In the genomic region with DNA sequence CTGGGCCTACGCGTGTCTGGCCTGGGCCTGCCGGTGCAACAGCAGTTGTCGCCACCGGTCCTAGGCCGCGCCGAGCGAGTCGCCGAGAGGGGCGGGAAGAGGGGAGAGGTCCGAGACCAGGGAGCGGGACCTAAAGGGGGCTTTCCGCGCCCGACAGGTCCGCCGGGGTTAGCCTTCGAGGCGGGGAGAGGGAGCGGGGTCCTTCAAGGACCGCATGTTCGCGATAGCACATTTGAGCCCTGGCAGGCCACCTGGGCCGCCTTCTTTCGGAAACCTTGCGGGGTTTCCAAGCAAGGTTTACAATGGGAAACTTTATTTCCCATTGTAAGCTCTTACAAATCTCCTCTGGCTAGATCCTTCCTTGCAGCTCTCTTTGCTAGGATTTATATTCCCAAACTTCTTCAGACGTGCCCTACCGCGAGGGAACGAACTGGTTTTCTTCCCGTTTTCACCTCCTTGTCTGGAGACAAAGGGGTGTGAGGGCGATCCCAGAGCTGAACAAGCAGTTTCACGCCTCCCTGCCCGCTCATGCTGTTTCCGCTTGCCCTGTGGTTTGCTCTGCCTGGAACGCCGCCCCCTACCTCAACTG, we compare ENCODE assay signal across 13 cellular contexts. TPM values are rescaled to one million over a fixed set of nuclear protein-coding genes. Genes with fewer than 3 reads are reported as not detected.
DNase-seq lines count a peak whose midpoint lies in the region; ATAC-seq and TF ChIP-seq lines count a peak whose summit lies in the region.
"Had no signal": no experiment of that assay in that cellular context is flagged by ENCODE, and none has a peak within 500 bp of the region (broad histone marks: within the 10 kb centered on the region; RNA-seq: fewer than 3 reads in every experiment).

No MANE protein-coding gene starts in this region.

- H3K4me3 ChIP-seq in CD8-positive, alpha-beta T cell (ENCODE audit: low read depth, low read length): no peak overlapping the region
- H3K4me3 ChIP-seq in HUES48 (ENCODE audit: low read depth, low read length) (peak overlapping the region; percentile 59), neuronal stem cell (ENCODE audit: low read length in 2 of 2) (peak overlapping the region in 1 of 2 donors; percentile 75)

- H3K27ac ChIP-seq in CD8-positive, alpha-beta T cell (ENCODE audit: low read depth, low read length): no peak overlapping the region
- H3K27ac ChIP-seq in HUES48 (ENCODE audit: low read depth, low read length) (peak overlapping the region; percentile 17), neuronal stem cell (replicated peaks; ENCODE audit: low read length) (peak overlapping the region; percentile 88)
- H3K27ac ChIP-seq: RWPE1, sigmoid colon had no signal

- H2BK5ac ChIP-seq in neuronal stem cell (ENCODE audit: low read length): peak overlapping the region; percentile 94

- peaks cover 55% of the 10 kb centered on the region for H3K27me3 Mint-ChIP-seq in CD8-positive, alpha-beta T cell (ENCODE audit: low read depth)
- H3K27me3 Mint-ChIP-seq in glutamatergic neuron (ENCODE audit: unreplicated experiment): peaks cover 15% of the 10 kb centered on the region

- ATAC-seq in CD8-positive, alpha-beta T cell: no peak
- ATAC-seq in GM21576 (IDR thresholded peaks at IDR 0.05; ENCODE audit: unreplicated experiment): no peak

- H3K9ac ChIP-seq in HUES48 (ENCODE audit: low read depth, low read length) (no peak overlapping the region), neuronal stem cell (ENCODE audit: low read depth, low read length, poor library complexity) (peak overlapping the region; percentile 78)

- H3K23ac ChIP-seq in neuronal stem cell (ENCODE audit: low read depth, low read length, poor library complexity): peak overlapping the region; percentile 59

- H4K91ac ChIP-seq in neuronal stem cell (ENCODE audit: low read depth, low read length, poor library complexity): peak overlapping the region; percentile 70

- peaks cover 31% of the 10 kb centered on the region for H3K27me3 ChIP-seq in CD8-positive, alpha-beta T cell (ENCODE audit: insufficient read depth, low read length)
- peaks cover 92% of the 10 kb centered on the region for H3K27me3 ChIP-seq in HUES48 (ENCODE audit: control insufficient read depth, insufficient read depth, low read length)
- H3K27me3 ChIP-seq in neuronal stem cell (ENCODE audit: control insufficient read depth in 3 of 3, insufficient read depth in 3 of 3, low read depth in 1 of 3, low read length in 3 of 3): peaks cover 11 to 82% (median 26%) of the 10 kb centered on the region in 3 experiments

- H3K4me3 Mint-ChIP-seq in CD8-positive, alpha-beta T cell: peak overlapping the region; percentile 50
- peak overlapping the region; percentile 73 for H3K4me3 Mint-ChIP-seq in glutamatergic neuron (ENCODE audit: unreplicated experiment)

- peak overlapping the region; percentile 93 for H2AK5ac ChIP-seq in neuronal stem cell (ENCODE audit: low read depth, low read length)

- peaks cover 14% of the 10 kb centered on the region for H3K4me1 Mint-ChIP-seq in CD8-positive, alpha-beta T cell (ENCODE audit: low read depth)
- H3K4me1 Mint-ChIP-seq in glutamatergic neuron (ENCODE audit: low read depth, unreplicated experiment): no peaks in the 10 kb centered on the region

- H3K18ac ChIP-seq in neuronal stem cell (ENCODE audit: low read length): peak overlapping the region; percentile 97

- POLR2A ChIA-PET in CD8-positive, alpha-beta T cell (lab: Charles Lee): no interaction called here

- no peaks in the 10 kb centered on the region for H3K36me3 Mint-ChIP-seq in CD8-positive, alpha-beta T cell
- H3K36me3 Mint-ChIP-seq in glutamatergic neuron (ENCODE audit: unreplicated experiment): no peaks in the 10 kb centered on the region

- intact Hi-C loops in CD8-positive, alpha-beta T cell (cut with DNase I, micrococcal nuclease): no loop called here

- peak overlapping the region; percentile 74 for H3K4me2 ChIP-seq in neuronal stem cell (ENCODE audit: insufficient read depth, low read length, poor library complexity, severe bottlenecking)

- peak overlapping the region; percentile 88 for H2BK15ac ChIP-seq in neuronal stem cell (ENCODE audit: low read length)

- CTCF ChIA-PET in CD8-positive, alpha-beta T cell (lab: Charles Lee): interaction anchor here (1.2 to 1.4 kb wide), 2 partner anchors 13 to 184 kb away, joined by 3 read pairs; no protein-coding TSS in a partner anchor

- DNase-seq in CD8-positive, alpha-beta T cell: no peak
- peak; percentile 52 for DNase-seq in glutamatergic neuron
- peak; percentile 55 for DNase-seq in neuronal stem cell (ENCODE audit: low spot score)
- no peak for DNase-seq in H4 (ENCODE audit: low spot score)
- no peak for DNase-seq in effector CD8-positive, alpha-beta T cell (lab: John Stamatoyannopoulos, UW)
- no peak for DNase-seq in NCI-H2029 (lab: John Stamatoyannopoulos, UW)
- DNase-seq: activated effector memory CD4-positive, alpha-beta T cell treated with Interleukin-2 at 50 U/mL for 16 hours; NCI-H226; sigmoid colon had no signal

- peak overlapping the region; percentile 93 for H2AFZ ChIP-seq in neuronal stem cell (ENCODE audit: low read length)

- no peaks in the 10 kb centered on the region for H3K36me3 ChIP-seq in CD8-positive, alpha-beta T cell (ENCODE audit: insufficient read depth, low read length)
- H3K36me3 ChIP-seq in HUES48 (ENCODE audit: control insufficient read depth, insufficient read depth, low read length) (no peaks in the 10 kb centered on the region), neuronal stem cell (replicated peaks in 1 of 2; ENCODE audit: control insufficient read depth in 2 of 2, insufficient read depth in 2 of 2, low read length in 2 of 2) (no peaks in the 10 kb centered on the region)
- H3K36me3 ChIP-seq: sigmoid colon had no signal

- H3K9me3 Mint-ChIP-seq in CD8-positive, alpha-beta T cell: no peaks in the 10 kb centered on the region
- no peaks in the 10 kb centered on the region for H3K9me3 Mint-ChIP-seq in glutamatergic neuron (ENCODE audit: unreplicated experiment)

- TF ChIP-seq CTCF in CD8-positive, alpha-beta T cell (IDR thresholded peaks at IDR 0.05): no peak
- no peak for TF ChIP-seq CTCF in glutamatergic neuron (IDR thresholded peaks at IDR 0.05; ENCODE audit: partially characterized antibody, unreplicated experiment)

- peak overlapping the region; percentile 45 for H4K8ac ChIP-seq in neuronal stem cell (ENCODE audit: low read depth, low read length)

- H3K9me3 ChIP-seq in CD8-positive, alpha-beta T cell (ENCODE audit: low read length): no peaks in the 10 kb centered on the region
- H3K9me3 ChIP-seq in HUES48 (ENCODE audit: control insufficient read depth, insufficient read depth, low read length) (no peaks in the 10 kb centered on the region), neuronal stem cell (replicated peaks in 1 of 2; ENCODE audit: control insufficient read depth in 2 of 2, insufficient read depth in 1 of 2, low read depth in 1 of 2, low read length in 2 of 2) (peaks cover 0 to 7% of the 10 kb centered on the region in 2 donors)
- H3K9me3 ChIP-seq: sigmoid colon had no signal

- H3K4ac ChIP-seq in neuronal stem cell (ENCODE audit: low read length): peak overlapping the region; percentile 44

- H3K79me1 ChIP-seq in neuronal stem cell (ENCODE audit: low read depth, low read length): no peaks in the 10 kb centered on the region

- H3K27ac Mint-ChIP-seq in CD8-positive, alpha-beta T cell: no peak overlapping the region
- peak overlapping the region; percentile 29 for H3K27ac Mint-ChIP-seq in glutamatergic neuron (ENCODE audit: unreplicated experiment)

- peak overlapping the region; percentile 99 for H2BK120ac ChIP-seq in neuronal stem cell (ENCODE audit: low read depth, low read length)

- peaks cover 10% of the 10 kb centered on the region for H3K4me1 ChIP-seq in CD8-positive, alpha-beta T cell (ENCODE audit: insufficient read depth, low read length)
- peaks cover 27% of the 10 kb centered on the region for H3K4me1 ChIP-seq in HUES48 (ENCODE audit: control insufficient read depth, insufficient read depth, low read length)
- peaks cover 4 to 7% of the 10 kb centered on the region in 2 donors for H3K4me1 ChIP-seq in neuronal stem cell (ENCODE audit: control insufficient read depth in 2 of 2, insufficient read depth in 1 of 2, low read depth in 1 of 2, low read length in 2 of 2)

- no CpG with 5 or more reads among the region's 39 CpGs for WGBS in neuronal stem cell (ENCODE audit: extremely low coverage in 2 of 2, insufficient read length in 2 of 2, insufficient replicate concordance in 1 of 2), 2 donors

- H3K14ac ChIP-seq in neuronal stem cell (ENCODE audit: low read length): no peak overlapping the region

- peak overlapping the region; percentile 95 for H2BK12ac ChIP-seq in neuronal stem cell (ENCODE audit: low read length)

RNA-seq across cellular contexts. Expression of a gene that starts 6.8 kb away (rescaled TPM):
- not detected for total RNA-seq in CD8-positive, alpha-beta T cell
- not detected for total RNA-seq in glutamatergic neuron (ENCODE audit: unreplicated experiment)
- polyA plus RNA-seq in neuronal stem cell (2013, experiment 1 of 2): 1.1 TPM
- 1.1 TPM for polyA plus RNA-seq in neuronal stem cell (2013, experiment 2 of 2)
- total RNA-seq in H4 (2014; rRNA removed; shearing (Covaris generic)): not detected in 2 replicates
- total RNA-seq: frontal cortex, sigmoid colon had no signal
- polyA plus RNA-seq: sigmoid colon had no signal

RNA-seq across cellular contexts. Expression of a gene that starts 29.9 kb away (rescaled TPM):
- total RNA-seq in CD8-positive, alpha-beta T cell: not detected
- 1.4 TPM for total RNA-seq in glutamatergic neuron (ENCODE audit: unreplicated experiment)
- polyA plus RNA-seq in neuronal stem cell (2013, experiment 1 of 2): 3.5 TPM
- polyA plus RNA-seq in neuronal stem cell (2013, experiment 2 of 2): 4.2 TPM
- total RNA-seq in H4 (2014; rRNA removed; shearing (Covaris generic)): not detected in 2 replicates
- total RNA-seq: frontal cortex had no signal
- polyA plus RNA-seq: sigmoid colon had no signal

Comparison
In these comparisons a context has a peak if more than half of its experiments do, and no peak if none do; other contexts are left out.
1. DNase-seq: peak in glutamatergic neuron (single experiment) and neuronal stem cell (single experiment); none in CD8-positive, alpha-beta T cell (0 of 7), H4 (single experiment), effector CD8-positive, alpha-beta T cell (single experiment) and NCI-H2029 (single experiment).